Comparison of ENCODE assay signal across 19 cellular contexts in genomic region chr5:89827960-89828359, GRCh38.
DNase-seq lines count a peak whose midpoint lies in the region; ATAC-seq and TF ChIP-seq lines count a peak whose summit lies in the region.
"Had no signal": no experiment of that assay in that cellular context is flagged by ENCODE, and none has a peak within 500 bp of the region (broad histone marks: within the 10 kb centered on the region; RNA-seq: fewer than 3 reads in every experiment).

No MANE protein-coding gene starts in this region.

- H3K27me3 Mint-ChIP-seq in HFFc6 (ENCODE audit: insufficient read depth): no peaks in the 10 kb centered on the region; the same call in 1 of the 2 replicates
- H3K27me3 Mint-ChIP-seq in neural progenitor cell (ENCODE audit: insufficient read depth, low read depth): peaks cover 2% of the 10 kb centered on the region
- H3K27me3 Mint-ChIP-seq: CD4-positive, CD25-positive, alpha-beta regulatory T cell; CD8-positive, alpha-beta memory T cell had no signal

- H3K79me2 ChIP-seq in neural progenitor cell (ENCODE audit: low read depth): no peaks in the 10 kb centered on the region

- no peak overlapping the region for H3K9ac ChIP-seq in neural progenitor cell

- peak overlapping the region; percentile 17 for H2AFZ ChIP-seq in neural progenitor cell (replicated peaks)

- H3K9me3 ChIP-seq in neural progenitor cell (ENCODE audit: low read depth): no peaks in the 10 kb centered on the region
- H3K9me3 ChIP-seq in gastrocnemius medialis: no peaks in the 10 kb centered on the region
- H3K9me3 ChIP-seq in thoracic aorta: no peaks in the 10 kb centered on the region
- no peaks in the 10 kb centered on the region for H3K9me3 ChIP-seq in heart right ventricle
- H3K9me3 ChIP-seq: BE2C, HAP-1 had no signal

- TF ChIP-seq CTCF in HFFc6 (IDR thresholded peaks at IDR 0.05) (no peak), neural progenitor cell (IDR thresholded peaks at IDR 0.05) (no peak), gastrocnemius medialis (IDR thresholded peaks at IDR 0.05 in 4 of 5, conservative IDR thresholded peaks at IDR 0.05 in 1 of 5) (no peak), thoracic aorta (IDR thresholded peaks at IDR 0.05) (no peak), heart right ventricle (IDR thresholded peaks at IDR 0.05) (no peak)

- H3K27ac Mint-ChIP-seq in HFFc6 (no peak overlapping the region), neural progenitor cell (no peak overlapping the region)
- H3K27ac Mint-ChIP-seq: CD4-positive, CD25-positive, alpha-beta regulatory T cell; CD8-positive, alpha-beta memory T cell; IgD-negative memory B cell had no signal

- H3K4me3 ChIP-seq in neural progenitor cell (no peak overlapping the region), gastrocnemius medialis (peak overlapping the region in 3 of 4 donors; percentile 23 to 33 (median 24)), thoracic aorta (peak overlapping the region; percentile 64), heart right ventricle (no peak overlapping the region)
- H3K4me3 ChIP-seq: HAP-1 had no signal

- H3K27ac ChIP-seq in neural progenitor cell (no peak overlapping the region), gastrocnemius medialis (no peak overlapping the region), thoracic aorta (no peak overlapping the region), heart right ventricle (no peak overlapping the region)

- no peaks in the 10 kb centered on the region for H3K36me3 Mint-ChIP-seq in HFFc6 (ENCODE audit: low read depth)
- no peaks in the 10 kb centered on the region for H3K36me3 Mint-ChIP-seq in neural progenitor cell
- H3K36me3 Mint-ChIP-seq: CD4-positive, CD25-positive, alpha-beta regulatory T cell; CD8-positive, alpha-beta memory T cell; IgD-negative memory B cell had no signal

- DNase-seq in HFFc6 (no peak), neural progenitor cell (ENCODE audit: low spot score) (no peak), gastrocnemius medialis (no peak), thoracic aorta (ENCODE audit: low spot score) (no peak), NCI-H1105 treated with DMSO at 0.1 percent for 48 hours (lab: John Stamatoyannopoulos, UW) (no peak), heart right ventricle (no peak), NCI-H524 treated with DMSO at 0.1 percent for 48 hours (lab: John Stamatoyannopoulos, UW) (no peak)
- DNase-seq: ACHN; BE2C; C1 segment of cervical spinal cord; CD4-positive, CD25-positive, alpha-beta regulatory T cell; CD8-positive, alpha-beta memory T cell; COR-L47; DMS 273 treated with DMSO at 0.1 percent for 48 hours; DMS53; KBM-7 had no signal

- H3K36me3 ChIP-seq in neural progenitor cell (no peaks in the 10 kb centered on the region), gastrocnemius medialis (no peaks in the 10 kb centered on the region), thoracic aorta (no peaks in the 10 kb centered on the region), heart right ventricle (no peaks in the 10 kb centered on the region)
- H3K36me3 ChIP-seq: BE2C, HAP-1 had no signal

- peak overlapping the region; percentile 15; the same call in 1 of the 2 replicates for H3K4me3 Mint-ChIP-seq in HFFc6
- H3K4me3 Mint-ChIP-seq in neural progenitor cell: no peak overlapping the region
- H3K4me3 Mint-ChIP-seq: CD4-positive, CD25-positive, alpha-beta regulatory T cell; CD8-positive, alpha-beta memory T cell; IgD-negative memory B cell had no signal

- no peaks in the 10 kb centered on the region for H4K20me1 ChIP-seq in neural progenitor cell (ENCODE audit: low read depth)

- ATAC-seq in gastrocnemius medialis: no peak
- ATAC-seq in thoracic aorta (ENCODE audit: insufficient number of reproducible peaks, low FRiP score, low read depth): no peak
- ATAC-seq in heart right ventricle: no peak
- no peak for ATAC-seq in HG03469 (IDR thresholded peaks at IDR 0.05; ENCODE audit: unreplicated experiment)

- no peaks in the 10 kb centered on the region; the same call in 1 of the 2 replicates for H3K4me1 Mint-ChIP-seq in HFFc6 (ENCODE audit: low read depth)
- H3K4me1 Mint-ChIP-seq in neural progenitor cell: peaks cover 10% of the 10 kb centered on the region
- H3K4me1 Mint-ChIP-seq: CD4-positive, CD25-positive, alpha-beta regulatory T cell; CD8-positive, alpha-beta memory T cell had no signal

- intact Hi-C loops in gastrocnemius medialis (cut with DNase I; ENCODE audit: low total_unique reads) (no loop called here), heart right ventricle (cut with DNase I) (no loop called here)

- H3K4me1 ChIP-seq in neural progenitor cell (peaks cover 7% of the 10 kb centered on the region), gastrocnemius medialis (no peaks in the 10 kb centered on the region), thoracic aorta (ENCODE audit: control insufficient read depth in 1 of 2, low read depth in 2 of 2) (peaks cover 0 to 16% of the 10 kb centered on the region in 2 donors), heart right ventricle (no peaks in the 10 kb centered on the region)

- H3K9me3 Mint-ChIP-seq in HFFc6 (peaks cover 28% of the 10 kb centered on the region), neural progenitor cell (peaks cover 4% of the 10 kb centered on the region)

- H3F3A ChIP-seq in neural progenitor cell (ENCODE audit: low read depth): no peaks in the 10 kb centered on the region

- TF ChIP-seq POLR2A in gastrocnemius medialis (IDR thresholded peaks at IDR 0.05): no peak

- H3K27me3 ChIP-seq in neural progenitor cell: no peaks in the 10 kb centered on the region
- H3K27me3 ChIP-seq in gastrocnemius medialis: no peaks in the 10 kb centered on the region
- H3K27me3 ChIP-seq in thoracic aorta (replicated peaks; ENCODE audit: insufficient read depth): no peaks in the 10 kb centered on the region
- no peaks in the 10 kb centered on the region for H3K27me3 ChIP-seq in heart right ventricle
- H3K27me3 ChIP-seq: BE2C had no signal

- H3K4me2 ChIP-seq in neural progenitor cell: no peak overlapping the region

- in situ Hi-C loops in gastrocnemius medialis (cut with MboI; ENCODE audit: low sequenced_read_pairs in 4 of 4): no loop called here

- WGBS in heart right ventricle, 2 donors: 84 to 88% methylated on average over 6 of the region's 6 CpGs

Comparison
In these comparisons a context has a peak if more than half of its experiments do, and no peak if none do; other contexts are left out.
1. H3K4me3 ChIP-seq: peak in gastrocnemius medialis (3 of 4) and thoracic aorta (single experiment); none in neural progenitor cell (single experiment) and heart right ventricle (0 of 10).